ENCODE assay signal across 16 cellular contexts in the genomic region with DNA sequence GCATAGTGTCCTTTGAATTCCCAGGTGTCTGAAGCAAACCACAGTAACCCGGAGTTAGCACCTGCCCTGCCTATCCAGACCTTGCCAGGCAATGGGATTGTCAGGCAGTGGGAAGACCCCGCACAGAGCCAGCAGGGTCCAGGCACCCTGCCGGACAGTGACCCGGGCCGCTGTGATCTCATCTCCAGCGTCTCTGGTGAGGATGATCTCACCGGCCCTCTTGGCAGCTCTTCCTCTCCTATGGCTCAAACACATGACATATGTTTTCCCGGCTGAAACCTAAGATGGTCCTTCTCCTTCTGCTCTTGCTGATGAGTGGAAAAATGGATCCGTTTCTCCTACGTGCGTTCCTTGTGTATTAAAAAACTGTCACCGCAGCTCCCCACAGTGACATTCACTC.
A peak's percentile ranks its signal among the peaks of the same experiment; 100 is the strongest.
DNase-seq lines count a peak whose midpoint lies in the region; ATAC-seq and TF ChIP-seq lines count a peak whose summit lies in the region.
"Had no signal": no experiment of that assay in that cellular context is flagged by ENCODE, and none has a peak within 500 bp of the region (broad histone marks: within the 10 kb centered on the region; RNA-seq: fewer than 3 reads in every experiment).

No MANE protein-coding gene starts in this region.

- H3K27ac ChIP-seq in gastrocnemius medialis (peak overlapping the region; percentile 21 to 80 (median 66)), prostate gland (no peak overlapping the region)
- H3K27ac ChIP-seq: C4-2B, KMS-11, neutrophil, Peyer's patch had no signal

- no peak for TF ChIP-seq CTCF in gastrocnemius medialis (IDR thresholded peaks at IDR 0.05 in 4 of 5, conservative IDR thresholded peaks at IDR 0.05 in 1 of 5)
- no peak for TF ChIP-seq CTCF in prostate gland (IDR thresholded peaks at IDR 0.05)

- WGBS in prostate gland: 71% methylated on average over 12 of the region's 12 CpGs

- H3K4me3 ChIP-seq in gastrocnemius medialis: peak overlapping the region in 1 of 4 donors; percentile 2
- H3K4me3 ChIP-seq in prostate gland: no peak overlapping the region
- H3K4me3 ChIP-seq: Peyer's patch had no signal

- DNase-seq in EL (peak; percentile 48), NCI-H2029 treated with DMSO at 0.1 percent for 48 hours (lab: John Stamatoyannopoulos, UW) (peak; percentile 34), fibroblast of gingiva (ENCODE audit: low read depth) (peak; percentile 41), gastrocnemius medialis (peak; percentile 66 to 74), prostate gland (ENCODE audit: low spot score) (no peak), nucleus accumbens (lab: John Stamatoyannopoulos, UW) (no peak)
- DNase-seq: activated effector memory CD4-positive, alpha-beta T cell treated with Interleukin-2 at 50 U/mL for 16 hours; NCI-H146; NCI-H69; Peyer's patch; small intestine; SW 1271 had no signal

- H3K27me3 ChIP-seq in gastrocnemius medialis (no peaks in the 10 kb centered on the region), prostate gland (replicated peaks; ENCODE audit: insufficient read depth) (no peaks in the 10 kb centered on the region)
- H3K27me3 ChIP-seq: Peyer's patch had no signal

- peak; percentile 94 to 97 for ATAC-seq in gastrocnemius medialis
- ATAC-seq in GM19455 (IDR thresholded peaks at IDR 0.05; ENCODE audit: unreplicated experiment): no peak

- H3K36me3 ChIP-seq in gastrocnemius medialis: no peaks in the 10 kb centered on the region
- no peaks in the 10 kb centered on the region for H3K36me3 ChIP-seq in prostate gland
- H3K36me3 ChIP-seq: neutrophil, Peyer's patch had no signal

- TF ChIP-seq POLR2A in gastrocnemius medialis (IDR thresholded peaks at IDR 0.05) (peak in 1 of 2 donors; percentile 52), prostate gland (IDR thresholded peaks at IDR 0.05) (no peak)

- H3K4me1 ChIP-seq in gastrocnemius medialis (peaks cover 20 to 22% of the 10 kb centered on the region in 2 donors), prostate gland (replicated peaks) (no peaks in the 10 kb centered on the region)
- H3K4me1 ChIP-seq: Peyer's patch had no signal

- in situ Hi-C loops in gastrocnemius medialis (cut with MboI; ENCODE audit: low sequenced_read_pairs in 4 of 4): loop anchor here in 1 of 4 donors (25.0 kb wide), 1 partner anchor 905 kb away; no protein-coding TSS in a partner anchor

- intact Hi-C loops in gastrocnemius medialis (cut with DNase I; ENCODE audit: low total_unique reads): no loop called here
- intact Hi-C loops in prostate gland (cut with DNase I): no loop called here

- H3K9me3 ChIP-seq in gastrocnemius medialis: no peaks in the 10 kb centered on the region
- no peaks in the 10 kb centered on the region for H3K9me3 ChIP-seq in prostate gland
- H3K9me3 ChIP-seq: neutrophil, Peyer's patch had no signal

Comparison
In these comparisons a context has a peak if more than half of its experiments do, and no peak if none do; other contexts are left out.
1. DNase-seq: peak in EL (single experiment), NCI-H2029 treated with DMSO at 0.1 percent for 48 hours (single experiment), fibroblast of gingiva (single experiment) and gastrocnemius medialis (2 of 2); none in prostate gland (single experiment) and nucleus accumbens (0 of 56).
2. H3K27ac ChIP-seq: peak in gastrocnemius medialis (4 of 4); none in prostate gland (0 of 2).